In the genomic region with DNA sequence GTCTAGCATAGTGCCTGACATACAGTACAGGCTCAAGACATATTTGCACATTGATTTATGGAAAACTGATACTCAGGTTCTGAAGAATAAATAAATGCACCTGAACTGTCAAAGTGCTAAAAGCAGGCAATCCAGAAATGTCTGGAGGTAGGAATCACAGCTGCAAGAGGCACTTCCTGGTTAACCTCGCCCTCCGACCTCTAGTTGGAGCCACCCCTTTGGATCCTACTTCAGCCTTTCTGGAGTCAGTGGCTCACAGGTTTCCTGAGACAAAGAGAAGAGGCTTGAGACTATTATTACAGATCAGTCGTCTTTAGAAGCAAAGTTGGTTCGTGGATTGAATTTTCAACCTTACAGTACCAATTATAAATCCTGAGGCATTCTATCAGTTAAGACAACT, we compare ENCODE assay signal across 1 cellular context.
TF ChIP-seq lines count a peak whose summit lies in the region.

No MANE protein-coding gene starts in this region.

TF ChIP-seq in H1, 55 proteins besides CTCF, POLR2A, EP300 and RAD21:
- TF ChIP-seq NRF1 (IDR thresholded peaks at IDR 0.05; ENCODE audit: low read depth, low read length) (no peak), JUND (IDR thresholded peaks at IDR 0.05; ENCODE audit: low read length) (no peak), GABPA (IDR thresholded peaks at IDR 0.05; ENCODE audit: borderline replicate concordance, insufficient read depth, low read length) (no peak), BCL11A (IDR thresholded peaks at IDR 0.05; ENCODE audit: low read depth in 2 of 2, low read length in 2 of 2) (no peak), SIX5 (IDR thresholded peaks at IDR 0.05; ENCODE audit: low read depth, low read length) (no peak), CBX5 (IDR thresholded peaks at IDR 0.05; ENCODE audit: low read depth, low read length) (no peak), EZH2 (IDR thresholded peaks at IDR 0.05; ENCODE audit: low read depth, low read length, severe bottlenecking) (no peak), POU5F1 (IDR thresholded peaks at IDR 0.05; ENCODE audit: low read depth, low read length) (no peak), TAF7 (optimal IDR thresholded peaks at IDR 0.05; ENCODE audit: borderline replicate concordance, low read depth, low read length) (no peak), RFX5 (IDR thresholded peaks at IDR 0.05; ENCODE audit: borderline replicate concordance, low read depth, low read length) (no peak)
- TF ChIP-seq, protein P1, sequence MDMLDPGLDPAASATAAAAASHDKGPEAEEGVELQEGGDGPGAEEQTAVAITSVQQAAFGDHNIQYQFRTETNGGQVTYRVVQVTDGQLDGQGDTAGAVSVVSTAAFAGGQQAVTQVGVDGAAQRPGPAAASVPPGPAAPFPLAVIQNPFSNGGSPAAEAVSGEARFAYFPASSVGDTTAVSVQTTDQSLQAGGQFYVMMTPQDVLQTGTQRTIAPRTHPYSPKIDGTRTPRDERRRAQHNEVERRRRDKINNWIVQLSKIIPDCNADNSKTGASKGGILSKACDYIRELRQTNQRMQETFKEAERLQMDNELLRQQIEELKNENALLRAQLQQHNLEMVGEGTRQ (IDR thresholded peaks at IDR 0.05; ENCODE audit: low read length), result no peak
